24 cellular contexts compared by ENCODE assay signal in the genomic region with DNA sequence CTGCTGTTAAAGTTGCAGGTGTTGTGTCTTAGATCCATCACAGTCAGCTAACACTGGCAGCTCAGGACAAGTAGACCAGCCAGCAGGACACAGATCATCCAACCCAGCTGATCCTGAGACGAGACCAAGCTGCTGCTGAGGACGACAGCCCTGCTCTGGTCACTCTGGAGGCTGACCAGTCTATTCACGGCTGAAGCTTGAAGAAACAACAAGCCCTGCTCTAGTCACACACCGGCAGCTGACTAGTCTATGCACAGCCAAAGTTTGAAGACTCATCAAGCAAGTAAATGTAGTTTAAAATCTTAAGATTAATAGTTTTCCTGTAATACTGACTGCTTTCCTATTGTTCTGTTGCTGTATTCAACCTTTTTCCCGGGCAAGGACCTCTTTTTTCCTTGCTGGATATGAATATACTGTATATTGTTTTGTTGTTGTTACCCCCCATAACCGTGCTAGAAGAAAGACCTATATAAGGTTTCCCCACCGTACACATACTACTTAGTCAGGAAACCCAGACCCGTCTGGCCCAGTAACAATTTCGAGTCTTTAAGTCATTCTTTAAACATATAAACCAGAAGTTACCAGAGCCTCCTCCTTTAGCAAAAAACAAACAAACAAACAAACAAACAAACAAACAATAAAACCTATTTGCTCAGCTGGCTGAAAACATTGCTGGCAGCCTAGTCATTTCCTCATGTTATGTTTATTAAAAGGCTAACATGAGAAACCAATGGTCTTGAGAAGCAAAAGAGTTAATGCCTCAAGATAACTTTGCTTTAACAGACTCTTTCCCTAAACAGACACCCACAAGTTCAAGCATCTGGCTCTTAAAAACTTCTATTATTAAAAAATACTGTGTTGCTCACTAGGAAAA. TPM values are rescaled to one million over a fixed set of nuclear protein-coding genes. Genes with fewer than 3 reads are reported as not detected.
DNase-seq lines count a peak whose midpoint lies in the region; ATAC-seq, FAIRE-seq and TF ChIP-seq lines count a peak whose summit lies in the region.
"Had no signal": no experiment of that assay in that cellular context is flagged by ENCODE, and none has a peak within 500 bp of the region (broad histone marks: within the 10 kb centered on the region; RNA-seq: fewer than 3 reads in every experiment).

No MANE protein-coding gene starts in this region.

- no peak for TF ChIP-seq POLR2A in endothelial cell of umbilical vein (IDR thresholded peaks at IDR 0.05; ENCODE audit: low read depth, low read length)
- TF ChIP-seq POLR2A in ovary (IDR thresholded peaks at IDR 0.05) = no peak

- dilution Hi-C loops in endothelial cell of umbilical vein (cut with MboI; ENCODE audit: extremely low pct_ligation_motif_present, low sequenced_read_pairs) = no loop called here

- H3K9ac ChIP-seq in endothelial cell of umbilical vein (replicated peaks; ENCODE audit: extremely low read depth, insufficient read depth, low read length) = no peak overlapping the region
- H3K9ac ChIP-seq: GM23248 had no signal

- intact Hi-C loops in endothelial cell of umbilical vein (cut with micrococcal nuclease) = no loop called here
- intact Hi-C loops in ovary (cut with DNase I) = no loop called here
- intact Hi-C loops in Right ventricle myocardium inferior (cut with DNase I) = no loop called here

- no TSS peak for BruUV-seq in endothelial cell of umbilical vein (replicated peaks; lab: Mats Ljungman, UMichigan)

- CTCF ChIA-PET in endothelial cell of umbilical vein (lab: Charles Lee) (no interaction called here), HEK293T (lab: Yijun Ruan, JAX) (no interaction called here)

- no peaks in the 10 kb centered on the region for H4K20me1 ChIP-seq in endothelial cell of umbilical vein (replicated peaks; ENCODE audit: control insufficient read depth, extremely low read depth, insufficient read depth, low read length)

- DNase-seq in LNCaP clone FGC (ENCODE audit: low read depth) = peak; percentile 19
- DNase-seq in endothelial cell of umbilical vein (ENCODE audit: low read depth, low spot score) = no peak
- DNase-seq in left kidney (ENCODE audit: low read depth, low spot score) = peak; percentile 37
- DNase-seq in urothelium cell line (ENCODE audit: low spot score) = no peak
- DNase-seq in ovary = no peak
- no peak for DNase-seq in HEK293T (ENCODE audit: extremely low spot score)
- DNase-seq in Right ventricle myocardium inferior (ENCODE audit: missing footprints) = no peak
- DNase-seq: CD4-positive, CD25-positive, alpha-beta regulatory T cell; DMS79 treated with DMSO at 0.1 percent for 48 hours; GM23248; H9; KG1; NCI-H1105; NCI-H146; NCI-H2029 treated with DMSO at 0.1 percent for 48 hours; NCI-H524 treated with DMSO at 0.1 percent for 48 hours; OCI-M1; SHP77 treated with DMSO at 0.1 percent for 48 hours had no signal

- H3K9me1 ChIP-seq in endothelial cell of umbilical vein (replicated peaks; ENCODE audit: control insufficient read depth, extremely low read depth, insufficient read depth, low read length) = no peaks in the 10 kb centered on the region

- TF ChIP-seq EP300 in ovary (IDR thresholded peaks at IDR 0.05) = no peak

- no peak for TF ChIP-seq CTCF in LNCaP clone FGC (IDR thresholded peaks at IDR 0.05; ENCODE audit: control insufficient read depth, extremely low read depth, insufficient read depth)
- no peak for TF ChIP-seq CTCF in endothelial cell of umbilical vein (IDR thresholded peaks at IDR 0.05; ENCODE audit: extremely low read depth in 1 of 2, insufficient read depth in 1 of 2, low read depth in 1 of 2, low read length in 2 of 2)
- no peak for TF ChIP-seq CTCF in ovary (IDR thresholded peaks at IDR 0.05)

- H3K9me3 ChIP-seq in endothelial cell of umbilical vein (replicated peaks; ENCODE audit: control insufficient read depth, insufficient read depth, low read length) (no peaks in the 10 kb centered on the region), ovary (no peaks in the 10 kb centered on the region)

- H3K4me1 ChIP-seq in endothelial cell of umbilical vein (ENCODE audit: control insufficient read depth, extremely low read depth, insufficient read depth, low read length) (peaks cover 11% of the 10 kb centered on the region), ovary (ENCODE audit: insufficient read depth) (no peaks in the 10 kb centered on the region)

- H3K4me3 ChIP-seq in LNCaP clone FGC (ENCODE audit: low read depth, low read length) (no peak overlapping the region), endothelial cell of umbilical vein (replicated peaks in 1 of 3; ENCODE audit: insufficient read depth in 1 of 3, low read depth in 1 of 3, low read length in 3 of 3) (no peak overlapping the region), ovary (no peak overlapping the region)
- H3K4me3 ChIP-seq: GM12878, GM23248, SK-N-MC had no signal

- POLR2A ChIA-PET in endothelial cell of umbilical vein (lab: Charles Lee) = interaction anchor here (0.6 kb wide), 1 partner anchor 507 kb away, joined by 4 read pairs; no protein-coding TSS in a partner anchor
- POLR2A ChIA-PET in HEK293T (lab: Yijun Ruan, JAX) = no interaction called here

- no peaks in the 10 kb centered on the region for H3K36me3 ChIP-seq in endothelial cell of umbilical vein (ENCODE audit: control insufficient read depth in 2 of 2, extremely low read depth in 1 of 2, insufficient read depth in 2 of 2, low read length in 2 of 2)
- H3K36me3 ChIP-seq in ovary = no peaks in the 10 kb centered on the region

- peak overlapping the region; percentile 29 for H2AFZ ChIP-seq in endothelial cell of umbilical vein (ENCODE audit: low read depth, low read length)
- H2AFZ ChIP-seq: GM23248 had no signal

- no peak overlapping the region for H3K27ac ChIP-seq in endothelial cell of umbilical vein (ENCODE audit: insufficient read depth, low read depth, low read length)
- no peak overlapping the region for H3K27ac ChIP-seq in ovary
- H3K27ac ChIP-seq: GM23248, HL-60, SK-N-MC had no signal

- H3K4me2 ChIP-seq in endothelial cell of umbilical vein (ENCODE audit: insufficient read depth, low read length) = no peak overlapping the region

- no peaks in the 10 kb centered on the region for H3K79me2 ChIP-seq in endothelial cell of umbilical vein (ENCODE audit: control insufficient read depth, insufficient read depth, low read length)

- no peaks in the 10 kb centered on the region for H3K27me3 ChIP-seq in endothelial cell of umbilical vein (ENCODE audit: control insufficient read depth in 2 of 2, insufficient read depth in 2 of 2, low read length in 2 of 2)
- H3K27me3 ChIP-seq in ovary = no peaks in the 10 kb centered on the region

- 63 to 66% (median 64%) methylated on average over 9 of the region's 9 CpGs for WGBS in ovary, 3 donors

- no peak for ATAC-seq in Right ventricle myocardium inferior
- ATAC-seq: GM12878 had no signal

- FAIRE-seq in endothelial cell of umbilical vein (lab: Jason Lieb, UNC) (peak; percentile 62), urothelium cell line (lab: Jason Lieb, UNC) (peak; percentile 71)
- FAIRE-seq: GM12878 had no signal

TF ChIP-seq in endothelial cell of umbilical vein, 7 proteins besides CTCF, POLR2A, EP300 and RAD21:
- TF ChIP-seq FOS (IDR thresholded peaks at IDR 0.05; ENCODE audit: borderline replicate concordance, insufficient read depth, low read length) = no peak
TF ChIP-seq in endothelial cell of umbilical vein: peak in this region for 0.

TF ChIP-seq in HEK293T, 16 proteins besides CTCF, POLR2A, EP300 and RAD21:
- TF ChIP-seq BHLHE40 (IDR thresholded peaks at IDR 0.05; ENCODE audit: borderline replicate concordance) (no peak), TARDBP (IDR thresholded peaks at IDR 0.05) (no peak), LEF1 (IDR thresholded peaks at IDR 0.05; ENCODE audit: borderline replicate concordance) (no peak), SP1 (IDR thresholded peaks at IDR 0.05) (no peak), CTBP1 (IDR thresholded peaks at IDR 0.05; ENCODE audit: borderline replicate concordance) (no peak)

RNA-seq across cellular contexts. Expression of gene GSTA3, which starts 16.7 kb away (rescaled TPM):
- total RNA-seq in endothelial cell of umbilical vein (not detected in 2 replicates), ovary (1 to 10 TPM in 3 of 7 donors, under 1 TPM in 1, not detected in 3; 0.61 to 9.3 (median 1.4) TPM), Right ventricle myocardium inferior (not detected)
- polyA plus RNA-seq in endothelial cell of umbilical vein (not detected in 2 replicates), ovary (10 to 100 TPM in 1 of 2 donors, 1 to 10 TPM in 1; 1.6 to 22.1 TPM)
- polyA plus RNA-seq in endothelial cell of umbilical vein (2011; cell fraction: cytosol; rRNA removed) = not detected in 2 replicates
- not detected in 2 replicates for polyA plus RNA-seq in endothelial cell of umbilical vein (2011; cell fraction: nucleus; rRNA removed)
- polyA plus RNA-seq in endothelial cell of umbilical vein (2012) = not detected in 2 replicates
- polyA minus RNA-seq in endothelial cell of umbilical vein = not detected in 2 replicates
- polyA minus RNA-seq in endothelial cell of umbilical vein (2011; cell fraction: cytosol; rRNA and poly(A)+ RNA removed) = not detected
- polyA minus RNA-seq in endothelial cell of umbilical vein (2011; cell fraction: nucleus; rRNA and poly(A)+ RNA removed) = not detected in 2 replicates
- total RNA-seq: CD4-positive, CD25-positive, alpha-beta regulatory T cell; GM12878; GM23248; H9; HT-29; RPMI7951 had no signal
- polyA plus RNA-seq: BJ; CD4-positive, CD25-positive, alpha-beta regulatory T cell; GM12878; GM23248 had no signal

Comparison
In these comparisons a context has a peak if more than half of its experiments do, and no peak if none do; other contexts are left out.
1. DNase-seq: peak in LNCaP clone FGC (single experiment) and left kidney (single experiment); none in endothelial cell of umbilical vein (single experiment), urothelium cell line (single experiment), ovary (0 of 5), HEK293T (single experiment) and Right ventricle myocardium inferior (single experiment).